ENCODE assay signal across 9 cellular contexts in the genomic region with DNA sequence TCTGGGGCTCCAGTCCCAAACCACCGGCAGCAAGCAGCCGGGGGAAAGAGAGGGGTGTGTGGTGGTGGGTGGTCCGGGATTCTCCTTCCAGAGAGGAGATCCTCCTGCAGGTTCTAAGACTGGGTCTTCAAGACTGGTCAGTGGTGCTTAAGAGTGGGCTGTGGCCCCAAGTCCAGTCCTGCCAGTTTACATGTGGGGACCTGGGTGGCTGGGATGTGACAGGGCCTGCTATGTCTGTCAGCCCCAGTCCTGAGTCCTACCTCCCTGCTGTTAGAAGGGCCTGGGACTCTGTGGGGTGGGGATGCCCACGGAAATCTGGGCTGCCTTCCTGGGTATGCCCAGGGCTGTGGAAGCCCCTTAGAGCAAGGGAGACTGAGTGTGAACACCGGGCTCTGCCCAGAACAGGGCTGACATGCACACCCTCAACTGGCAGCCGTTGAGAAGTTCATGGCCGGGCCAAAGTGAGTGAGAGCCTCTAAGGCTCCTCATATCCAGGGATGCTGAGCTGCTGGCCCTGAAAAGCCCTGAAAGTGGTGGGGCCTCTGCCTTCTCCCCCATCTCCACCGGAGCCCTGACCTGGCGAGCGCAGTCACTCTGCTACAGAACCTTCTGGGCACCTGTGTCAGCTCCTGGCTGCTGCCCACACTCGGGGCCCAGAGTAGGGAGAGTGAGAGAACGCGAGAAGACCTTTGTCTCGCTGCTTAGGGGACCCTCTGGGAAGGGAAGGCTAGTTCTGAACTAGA. TPM values are rescaled to one million over a fixed set of nuclear protein-coding genes. Genes with fewer than 3 reads are reported as not detected.
DNase-seq lines count a peak whose midpoint lies in the region; ATAC-seq, FAIRE-seq and TF ChIP-seq lines count a peak whose summit lies in the region.
"Had no signal": no experiment of that assay in that cellular context is flagged by ENCODE, and none has a peak within 500 bp of the region (broad histone marks: within the 10 kb centered on the region; RNA-seq: fewer than 3 reads in every experiment).

No MANE protein-coding gene starts in this region.

- in situ Hi-C loops in HepG2 (cut with HindIII; ENCODE audit: extremely low pct_ligation_motif_present, low pct_unique_long_range_greater_than_20kb) = no loop called here
- in situ Hi-C loops in transverse colon (cut with MboI; ENCODE audit: low pct_ligation_motif_present in 1 of 4, low pct_unique_long_range_greater_than_20kb in 1 of 4, low sequenced_read_pairs in 3 of 4) = no loop called here

- H3K4me1 Mint-ChIP-seq in activated naive CD4-positive, alpha-beta T cell treated with anti-CD3 and anti-CD28 coated beads for 36 hours (ENCODE audit: low read depth) = peaks cover 41% of the 10 kb centered on the region

- no peaks in the 10 kb centered on the region for H3K36me3 ChIP-seq in body of pancreas (replicated peaks in 1 of 2; ENCODE audit: insufficient read depth in 1 of 2, low read depth in 2 of 2)
- H3K36me3 ChIP-seq in HepG2 (replicated peaks in 1 of 2; ENCODE audit: control insufficient read depth in 1 of 2, insufficient read depth in 2 of 2, low read length in 2 of 2) = no peaks in the 10 kb centered on the region
- no peaks in the 10 kb centered on the region for H3K36me3 ChIP-seq in transverse colon

- BruUV-seq in HepG2 (replicated peaks; lab: Mats Ljungman, UMichigan) = no TSS peak

- FAIRE-seq in HepG2 (lab: Jason Lieb, UNC) = no peak
- FAIRE-seq: colon had no signal

- no peak overlapping the region for H2AFZ ChIP-seq in HepG2 (ENCODE audit: low read length)

- H3K27me3 ChIP-seq in body of pancreas (no peaks in the 10 kb centered on the region), HepG2 (ENCODE audit: control insufficient read depth in 1 of 2, insufficient read depth in 2 of 2, low read length in 2 of 2) (no peaks in the 10 kb centered on the region; a peak in 1 of 5 replicates), transverse colon (no peaks in the 10 kb centered on the region)

- no peaks in the 10 kb centered on the region for H3K9me3 ChIP-seq in body of pancreas
- H3K9me3 ChIP-seq in HepG2 (ENCODE audit: low read length) = no peaks in the 10 kb centered on the region
- no peaks in the 10 kb centered on the region for H3K9me3 ChIP-seq in transverse colon

- peaks cover 3% of the 10 kb centered on the region for H3K9me3 Mint-ChIP-seq in activated naive CD4-positive, alpha-beta T cell treated with anti-CD3 and anti-CD28 coated beads for 36 hours

- H3K27ac ChIP-seq in body of pancreas (peak overlapping the region in 3 of 4 donors; percentile 76 to 85 (median 85)), HepG2 (ENCODE audit: extremely low read length, insufficient read depth, low read length) (no peak overlapping the region), transverse colon (peak overlapping the region; percentile 85 to 98 (median 94))

- WGBS in body of pancreas, 2 donors = 21 to 23% methylated on average over 10 to 14 of the region's 14 CpGs
- WGBS in HepG2 (ENCODE audit: low lambda C conversion rate) = 77% methylated on average over 4 of the region's 14 CpGs
- WGBS in transverse colon (ENCODE audit: low coverage in 1 of 2), 2 donors = 68 to 100% methylated on average over 1 to 14 of the region's 14 CpGs

- peaks cover under 1% of the 10 kb centered on the region for H3K36me3 Mint-ChIP-seq in activated naive CD4-positive, alpha-beta T cell treated with anti-CD3 and anti-CD28 coated beads for 36 hours (ENCODE audit: low read depth)

- POLR2A ChIA-PET in HepG2 (lab: Yijun Ruan, JAX) = interaction anchor here (2.3 kb wide), 1 partner anchor 12 kb away, joined by 8 read pairs; no protein-coding TSS in a partner anchor

- peaks cover 35% of the 10 kb centered on the region for H3K79me2 ChIP-seq in HepG2 (ENCODE audit: insufficient read depth, low read length)

- TF ChIP-seq RAD21 in HepG2 (CRISPR knock-in tag; IDR thresholded peaks at IDR 0.05) = no peak

- H3K4me3 ChIP-seq in body of pancreas (peak overlapping the region in 1 of 2 donors; percentile 51), HepG2 (replicated peaks in 1 of 3; ENCODE audit: insufficient read depth in 1 of 3, low read depth in 2 of 3, low read length in 3 of 3) (peak overlapping the region; percentile 79 to 83 (median 79)), transverse colon (peak overlapping the region in 3 of 4 donors; percentile 82 to 98 (median 86))

- H3K27ac Mint-ChIP-seq in activated naive CD4-positive, alpha-beta T cell treated with anti-CD3 and anti-CD28 coated beads for 36 hours = peak overlapping the region; percentile 81

- no peak for TF ChIP-seq POLR2A in body of pancreas (IDR thresholded peaks at IDR 0.05)
- no peak for TF ChIP-seq POLR2A in HepG2 (IDR thresholded peaks at IDR 0.05; ENCODE audit: insufficient read depth in 1 of 2, low read depth in 2 of 2, low read length in 2 of 2)
- TF ChIP-seq POLR2A in transverse colon (IDR thresholded peaks at IDR 0.05) = no peak

- ATAC-seq in body of pancreas = no peak
- peak; percentile 20 for ATAC-seq in HepG2
- no peak for ATAC-seq in GM21619 (IDR thresholded peaks at IDR 0.05; ENCODE audit: unreplicated experiment)

- TF ChIP-seq EP300 in HepG2 (IDR thresholded peaks at IDR 0.05; ENCODE audit: low read depth in 2 of 2, low read length in 2 of 2) (no peak), HepG2 (CRISPR knock-in tag; IDR thresholded peaks at IDR 0.05; ENCODE audit: borderline replicate concordance) (no peak), transverse colon (IDR thresholded peaks at IDR 0.05; ENCODE audit: low read depth) (no peak)

- no peak for DNase-seq in activated naive CD4-positive, alpha-beta T cell treated with anti-CD3 and anti-CD28 coated beads for 36 hours
- no peak for DNase-seq in activated naive CD4-positive, alpha-beta T cell treated with anti-CD3 and anti-CD28 coated beads, Interleukin-2, amount 50 U/mL, for 16 hours
- DNase-seq in body of pancreas (no peak), HepG2 (ENCODE audit: low spot score) (no peak), transverse colon (no peak), cerebellum (ENCODE audit: low spot score) (no peak)
- DNase-seq in activated CD4-positive, alpha-beta T cell treated with anti-CD3 and anti-CD28 coated beads, Interleukin-2, amount 50 U/mL, for 48 hours = no peak

- intact Hi-C loops in activated naive CD4-positive, alpha-beta T cell treated with anti-CD3 and anti-CD28 coated beads for 36 hours (cut with micrococcal nuclease) = no loop called here
- intact Hi-C loops in body of pancreas (cut with DNase I) (no loop called here), HepG2 (cut with micrococcal nuclease; ENCODE audit: unreplicated experiment) (no loop called here), transverse colon (cut with DNase I; ENCODE audit: low total_unique reads) (no loop called here)

- H3K27me3 Mint-ChIP-seq in activated naive CD4-positive, alpha-beta T cell treated with anti-CD3 and anti-CD28 coated beads for 36 hours (ENCODE audit: low read depth) = no peaks in the 10 kb centered on the region

- H3K4me3 Mint-ChIP-seq in activated naive CD4-positive, alpha-beta T cell treated with anti-CD3 and anti-CD28 coated beads for 36 hours = peak overlapping the region; percentile 78

- H3K9ac ChIP-seq in HepG2 (ENCODE audit: insufficient read depth, low read depth, low read length) = peak overlapping the region; percentile 77

- CTCF ChIA-PET in activated naive CD4-positive, alpha-beta T cell treated with anti-CD3 and anti-CD28 coated beads for 36 hours (lab: Charles Lee) = interaction anchor here (0.6 kb wide), 1 partner anchor 152 kb away, joined by 3 read pairs; no protein-coding TSS in a partner anchor
- CTCF ChIA-PET in HepG2 (lab: Yijun Ruan, JAX; ENCODE audit: low intra/inter-chr PET ratio, low total read pairs) = no interaction called here

- TF ChIP-seq CTCF in body of pancreas (IDR thresholded peaks at IDR 0.05) = no peak
- TF ChIP-seq CTCF in HepG2 (CRISPR knock-in tag; IDR thresholded peaks at IDR 0.05) = no peak
- TF ChIP-seq CTCF in transverse colon (IDR thresholded peaks at IDR 0.05) = no peak

- H3K4me2 ChIP-seq in HepG2 (ENCODE audit: low read depth, low read length) = peak overlapping the region; percentile 92

- H4K20me1 ChIP-seq in HepG2 (ENCODE audit: insufficient read depth, low read length) = peaks cover 21% of the 10 kb centered on the region

- H3K4me1 ChIP-seq in body of pancreas (peaks cover 65% of the 10 kb centered on the region), HepG2 (ENCODE audit: insufficient read depth, low read length) (peaks cover 65% of the 10 kb centered on the region), transverse colon (peaks cover 4 to 65% (median 53%) of the 10 kb centered on the region in 4 donors)

TF ChIP-seq in HepG2, 621 proteins besides CTCF, POLR2A, EP300 and RAD21 (continues in another document):
- TF ChIP-seq LCORL (IDR thresholded peaks at IDR 0.05) (no peak), LCORL (CRISPR knock-in tag; IDR thresholded peaks at IDR 0.05) (0 out of 2 replicates have a peak, but pooled peaks have one; percentile 10), RARA (CRISPR knock-in tag; IDR thresholded peaks at IDR 0.05) (0 out of 2 replicates have a peak, but pooled peaks have one; percentile 6)

RNA-seq across cellular contexts. Expression of gene PHF2, which starts 1.7 kb away (rescaled TPM):
- 10 to 100 TPM; 14.4 to 16.6 TPM for total RNA-seq in activated naive CD4-positive, alpha-beta T cell treated with anti-CD3 and anti-CD28 coated beads for 36 hours
- total RNA-seq in body of pancreas (10 to 100 TPM; 15.0 to 19.8 TPM), HepG2 (2016; rRNA removed; fragmentation: Illumina TruSeq; extraction: Trizol) (9.1 and 9.3 TPM in 2 replicates), transverse colon (10 to 100 TPM; 21.1 to 38.2 (median 21.3) TPM), cerebellum (21.6 TPM)
- total RNA-seq in HepG2 (2016; cell fraction: cytosol; rRNA removed; fragmentation: Illumina TruSeq; extraction: Trizol; ENCODE audit: low read depth) = 0.81 and 1.1 TPM in 2 replicates
- total RNA-seq in HepG2 (2016; cell fraction: insoluble cytoplasmic fraction; rRNA removed; fragmentation: Illumina TruSeq; extraction: Trizol) = 7.2 and 9.5 TPM in 2 replicates
- 4.9 and 5.3 TPM in 2 replicates for total RNA-seq in HepG2 (2016; cell fraction: membrane; rRNA removed; fragmentation: Illumina TruSeq; extraction: Trizol)
- 8.3 and 9.2 TPM in 2 replicates for total RNA-seq in HepG2 (2016; cell fraction: nucleus; rRNA removed; fragmentation: Illumina TruSeq; extraction: Trizol)
- 6.6 and 7.0 TPM in 2 replicates for polyA plus RNA-seq in HepG2 (2011; rRNA removed)
- 4.2 and 4.7 TPM in 2 replicates for polyA plus RNA-seq in HepG2 (2011; cell fraction: cytosol; rRNA removed)
- polyA plus RNA-seq in HepG2 (2011; cell fraction: nucleus; rRNA removed) = 10.7 and 12.3 TPM in 2 replicates
- 6.9 and 7.1 TPM in 2 replicates for polyA plus RNA-seq in HepG2 (2012)
- 0.63 TPM in 2 replicates for polyA plus RNA-seq in HepG2 (2016; cell fraction: cytosol; fragmentation: Illumina TruSeq; extraction: Trizol; ENCODE audit: low read depth)
- polyA plus RNA-seq in HepG2 (2016; cell fraction: insoluble cytoplasmic fraction; fragmentation: Illumina TruSeq; extraction: Trizol; ENCODE audit: low read depth) = 9.5 and 12.0 TPM in 2 replicates
- polyA plus RNA-seq in HepG2 (2016; cell fraction: membrane; fragmentation: Illumina TruSeq; extraction: Trizol; ENCODE audit: low read depth) = 3.9 and 4.0 TPM in 2 replicates
- polyA plus RNA-seq in HepG2 (2016; cell fraction: nucleus; fragmentation: Illumina TruSeq; extraction: Trizol; ENCODE audit: insufficient read depth, low read depth) = 23.0 and 24.9 TPM in 2 replicates
- polyA minus RNA-seq in HepG2 (2011; rRNA and poly(A)+ RNA removed; ENCODE audit: low replicate concordance) = 4.6 and 6.3 TPM in 2 replicates
- polyA minus RNA-seq in HepG2 (2011; cell fraction: cytosol; rRNA and poly(A)+ RNA removed) = 4.8 and 5.0 TPM in 2 replicates
- 4.2 and 5.1 TPM in 2 replicates for polyA minus RNA-seq in HepG2 (2011; cell fraction: nucleus; rRNA and poly(A)+ RNA removed)
